Comparison of ENCODE assay signal across 11 cellular contexts in the genomic region with DNA sequence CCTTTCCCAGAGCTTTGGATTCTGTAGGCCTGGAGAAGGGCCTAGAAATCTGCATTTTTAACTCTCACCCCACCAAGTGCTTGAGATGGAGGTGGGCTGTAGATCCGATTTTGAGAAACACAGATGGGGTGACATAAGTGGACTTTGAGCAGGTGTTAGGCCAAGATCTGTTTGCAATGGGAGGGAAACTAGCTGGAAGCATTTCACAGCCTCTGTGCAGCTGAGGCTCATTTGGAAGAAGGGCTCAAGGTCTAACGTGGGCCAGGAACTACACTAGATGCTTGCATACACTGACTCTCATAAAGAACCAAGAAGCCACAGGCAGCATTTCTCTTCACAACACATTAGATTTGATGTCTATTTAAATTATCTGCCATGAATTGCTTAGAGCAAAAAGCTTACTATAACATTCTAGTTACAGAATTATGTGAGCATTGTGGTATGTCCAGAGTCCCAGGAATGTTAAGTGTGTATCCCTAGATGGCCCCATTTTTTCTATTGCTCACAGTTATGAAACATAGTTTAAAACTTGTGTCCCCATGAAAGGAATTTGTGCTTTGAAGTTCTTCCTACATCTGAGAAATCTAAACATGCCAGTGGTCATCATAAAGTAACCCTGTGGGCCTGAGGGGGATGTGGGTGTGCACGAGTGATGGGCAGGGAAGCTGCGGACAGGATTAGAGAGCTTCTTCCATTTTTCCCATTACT.
A peak's percentile ranks its signal among the peaks of the same experiment; 100 is the strongest.
DNase-seq lines count a peak whose midpoint lies in the region; ATAC-seq and TF ChIP-seq lines count a peak whose summit lies in the region.
"Had no signal": no experiment of that assay in that cellular context is flagged by ENCODE, and none has a peak within 500 bp of the region (broad histone marks: within the 10 kb centered on the region; RNA-seq: fewer than 3 reads in every experiment).

No MANE protein-coding gene starts in this region.

- ATAC-seq in activated naive CD4-positive, alpha-beta T cell treated with anti-CD3 and anti-CD28 coated beads, Interleukin-2, amount 50 U/mL, for 72 hours: no peak
- ATAC-seq: HCT116, pancreas had no signal

- H3K4me1 ChIP-seq in sigmoid colon: peaks cover 0 to 39% (median 23%) of the 10 kb centered on the region in 4 donors
- H3K4me1 ChIP-seq: pancreas had no signal

- H3K9me3 ChIP-seq in SK-N-MC (ENCODE audit: low read depth, low read length): no peaks in the 10 kb centered on the region
- no peaks in the 10 kb centered on the region for H3K9me3 ChIP-seq in sigmoid colon
- H3K9me3 ChIP-seq: pancreas had no signal

- H3K36me3 ChIP-seq in SK-N-MC (ENCODE audit: insufficient read depth, low read length) (no peaks in the 10 kb centered on the region), sigmoid colon (no peaks in the 10 kb centered on the region)
- H3K36me3 ChIP-seq: pancreas had no signal

- no peak for TF ChIP-seq EP300 in sigmoid colon (IDR thresholded peaks at IDR 0.05)

- no peaks in the 10 kb centered on the region for H3K27me3 ChIP-seq in sigmoid colon
- H3K27me3 ChIP-seq: pancreas had no signal

- intact Hi-C loops in sigmoid colon (cut with DNase I): no loop called here

- TF ChIP-seq POLR2A in sigmoid colon (IDR thresholded peaks at IDR 0.05): no peak

- H3K4me3 ChIP-seq in SK-N-MC: no peak overlapping the region
- H3K4me3 ChIP-seq in fibroblast of villous mesenchyme (ENCODE audit: low read depth, low read length): no peak overlapping the region
- H3K4me3 ChIP-seq in sigmoid colon: no peak overlapping the region
- H3K4me3 ChIP-seq: pancreas had no signal

- H3K27ac ChIP-seq in SK-N-MC (peak overlapping the region; percentile 48; the same call in 1 of the 2 replicates), sigmoid colon (peak overlapping the region; percentile 0 to 43 (median 31))
- H3K27ac ChIP-seq: pancreas had no signal

- TF ChIP-seq CTCF in fibroblast of villous mesenchyme (IDR thresholded peaks at IDR 0.05; ENCODE audit: insufficient read depth, low read depth, low read length) (no peak), sigmoid colon (IDR thresholded peaks at IDR 0.05) (no peak)

- H3K9me3 Mint-ChIP-seq in activated naive CD4-positive, alpha-beta T cell treated with anti-CD3 and anti-CD28 coated beads, Interleukin-2, amount 50 U/mL, for 72 hours: peaks cover 7 to 11% of the 10 kb centered on the region in 2 donors

- 55 to 68% methylated on average over 4 of the region's 4 CpGs for WGBS in sigmoid colon, 2 donors

- H3K9ac ChIP-seq in SK-N-MC (ENCODE audit: insufficient read length): no peak overlapping the region

- H3K36me3 Mint-ChIP-seq in activated naive CD4-positive, alpha-beta T cell treated with anti-CD3 and anti-CD28 coated beads, Interleukin-2, amount 50 U/mL, for 72 hours: peaks cover 6 to 22% of the 10 kb centered on the region in 2 donors

- DNase-seq in NCI-H510A treated with DMSO at 0.1 percent for 48 hours (lab: John Stamatoyannopoulos, UW) (peak; percentile 17), NCI-H510A (lab: John Stamatoyannopoulos, UW) (no peak), SK-N-MC (ENCODE audit: low read depth, low spot score) (no peak), fibroblast of villous mesenchyme (ENCODE audit: low read depth) (peak; percentile 64), sigmoid colon (no peak), NCI-H2171 (lab: John Stamatoyannopoulos, UW) (no peak), NK-92 (lab: John Stamatoyannopoulos, UW; ENCODE audit: unreplicated experiment) (no peak)
- no peak for DNase-seq in activated naive CD4-positive, alpha-beta T cell treated with anti-CD3 and anti-CD28 coated beads, Interleukin-2, amount 50 U/mL, for 72 hours (ENCODE audit: low spot score in 2 of 2)
- DNase-seq: NK-92 treated with Interleukin-12 subunit alpha and Interleukin-12 subunit beta, amount 100 ng/mL, for 24 hours; pancreas had no signal

- peak overlapping the region in 1 of 2 donors; percentile 81 for H3K27ac Mint-ChIP-seq in activated naive CD4-positive, alpha-beta T cell treated with anti-CD3 and anti-CD28 coated beads, Interleukin-2, amount 50 U/mL, for 72 hours

Comparison
In these comparisons a context has a peak if more than half of its experiments do, and no peak if none do; other contexts are left out.
1. DNase-seq: peak in NCI-H510A treated with DMSO at 0.1 percent for 48 hours (single experiment) and fibroblast of villous mesenchyme (single experiment); none in NCI-H510A (single experiment), SK-N-MC (single experiment), sigmoid colon (single experiment), activated naive CD4-positive, alpha-beta T cell treated with anti-CD3 and anti-CD28 coated beads, Interleukin-2, amount 50 U/mL, for 72 hours (0 of 2), NCI-H2171 (single experiment) and NK-92 (single experiment).